ENCODE assay signal across 7 cellular contexts in the genomic region with DNA sequence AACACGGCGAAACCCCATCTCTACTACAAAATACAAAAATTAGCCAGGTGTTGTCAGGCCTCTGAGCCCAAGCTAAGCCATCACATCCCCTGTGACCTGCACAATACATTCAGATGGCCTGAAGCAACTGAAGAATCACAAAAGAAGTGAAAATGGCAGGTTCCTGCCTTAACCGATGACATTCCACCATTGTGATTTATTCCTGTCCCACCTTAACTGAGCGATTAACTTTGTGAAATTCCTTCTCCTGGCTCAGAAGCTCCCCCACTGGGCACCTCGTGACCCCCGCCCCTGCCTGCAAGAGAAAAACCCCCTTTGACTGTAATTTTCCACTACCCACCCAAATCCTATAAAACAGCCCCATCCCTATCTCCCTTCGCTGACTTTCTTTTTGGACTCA. TPM values are rescaled to one million over a fixed set of nuclear protein-coding genes. Genes with fewer than 3 reads are reported as not detected.
"Had no signal": no experiment of that assay in that cellular context is flagged by ENCODE, and none has a peak within 500 bp of the region (broad histone marks: within the 10 kb centered on the region; RNA-seq: fewer than 3 reads in every experiment).

No MANE protein-coding gene starts in this region.

RNA-seq across cellular contexts. Expression of a gene that starts 37.4 kb away (rescaled TPM):
- total RNA-seq: activated CD4-positive, alpha-beta memory T cell treated with anti-CD3 and anti-CD28 coated beads for 36 hours; activated CD4-positive, alpha-beta T cell treated with anti-CD3 and anti-CD28 coated beads, Interleukin-2, amount 10 ng/mL, durations not matched to agents 7 days and 5 days; activated T-helper 17 cell treated with anti-CD3 and anti-CD28 coated beads, Interleukin-2, amount 50 U/mL, for 72 hours; cardiac muscle cell; M059J; PC-9; T-helper 17 cell had no signal
